Comparison of ENCODE assay signal across 9 cellular contexts in genomic region chr16:23148166-23148512, GRCh38. TPM values are rescaled to one million over a fixed set of nuclear protein-coding genes. Genes with fewer than 3 reads are reported as not detected.
DNase-seq lines count a peak whose midpoint lies in the region; TF ChIP-seq lines count a peak whose summit lies in the region.
"Had no signal": no experiment of that assay in that cellular context is flagged by ENCODE, and none has a peak within 500 bp of the region (broad histone marks: within the 10 kb centered on the region; RNA-seq: fewer than 3 reads in every experiment).

No MANE protein-coding gene starts in this region.

- H3K27ac Mint-ChIP-seq in T-helper 2 cell treated with Interferon-gamma antibody and Interleukin-4, amounts not matched to agents 5 μg/mL and 100 μg/mL, for 36 hours = peak overlapping the region; percentile 81
- H3K27ac Mint-ChIP-seq in activated naive CD8-positive, alpha-beta T cell treated with anti-CD3 and anti-CD28 coated beads for 36 hours = peak overlapping the region; percentile 84

- H3K4me1 Mint-ChIP-seq in T-helper 2 cell treated with Interferon-gamma antibody and Interleukin-4, amounts not matched to agents 5 μg/mL and 100 μg/mL, for 36 hours (ENCODE audit: low read depth) = peaks cover 17% of the 10 kb centered on the region
- peaks cover 26% of the 10 kb centered on the region for H3K4me1 Mint-ChIP-seq in activated naive CD8-positive, alpha-beta T cell treated with anti-CD3 and anti-CD28 coated beads for 36 hours

- peak overlapping the region; percentile 93 for H3K4me3 Mint-ChIP-seq in T-helper 2 cell treated with Interferon-gamma antibody and Interleukin-4, amounts not matched to agents 5 μg/mL and 100 μg/mL, for 36 hours
- H3K4me3 Mint-ChIP-seq in activated naive CD8-positive, alpha-beta T cell treated with anti-CD3 and anti-CD28 coated beads for 36 hours = peak overlapping the region; percentile 94

- peak overlapping the region; percentile 56 for H3K4me3 ChIP-seq in kidney epithelial cell (ENCODE audit: low read depth, low read length)

- H3K9me3 Mint-ChIP-seq in T-helper 2 cell treated with Interferon-gamma antibody and Interleukin-4, amounts not matched to agents 5 μg/mL and 100 μg/mL, for 36 hours = no peaks in the 10 kb centered on the region
- H3K9me3 Mint-ChIP-seq in activated naive CD8-positive, alpha-beta T cell treated with anti-CD3 and anti-CD28 coated beads for 36 hours = no peaks in the 10 kb centered on the region

- H3K27me3 Mint-ChIP-seq in T-helper 2 cell treated with Interferon-gamma antibody and Interleukin-4, amounts not matched to agents 5 μg/mL and 100 μg/mL, for 36 hours (ENCODE audit: low read depth) = peaks cover 4% of the 10 kb centered on the region
- H3K27me3 Mint-ChIP-seq in activated naive CD8-positive, alpha-beta T cell treated with anti-CD3 and anti-CD28 coated beads for 36 hours = peaks cover 9% of the 10 kb centered on the region

- no peak for DNase-seq in T-helper 2 cell treated with Interferon-gamma antibody and Interleukin-4, amounts not matched to agents 5 μg/mL and 100 μg/mL, for 36 hours (ENCODE audit: low spot score)
- DNase-seq in T-helper 2 cell = no peak
- DNase-seq in activated naive CD8-positive, alpha-beta T cell treated with anti-CD3 and anti-CD28 coated beads for 36 hours = no peak
- DNase-seq in kidney epithelial cell (ENCODE audit: low read depth) = no peak
- DNase-seq in mesenteric fat pad (ENCODE audit: low spot score) = no peak
- DNase-seq in SIG-M5 treated with dmso at 0.1 percent for 504 hours (lab: John Stamatoyannopoulos, UW; ENCODE audit: unreplicated experiment) = no peak
- DNase-seq in dedifferentiated amniotic fluid mesenchymal stem cell (ENCODE audit: extremely low spot score) = no peak
- DNase-seq: KG1 had no signal

- no peaks in the 10 kb centered on the region for H3K27me3 ChIP-seq in kidney epithelial cell (ENCODE audit: control insufficient read depth, insufficient read depth, low read length)

- TF ChIP-seq CTCF in kidney epithelial cell (IDR thresholded peaks at IDR 0.05; ENCODE audit: insufficient read depth, low read length, poor library complexity, severe bottlenecking) = no peak

- peak overlapping the region; percentile 36 for H3K27ac ChIP-seq in temporal lobe (ENCODE audit: low read depth, low read length)

- no peaks in the 10 kb centered on the region for H3K36me3 ChIP-seq in kidney epithelial cell (ENCODE audit: control insufficient read depth, insufficient read depth, low read length)

- peaks cover 1% of the 10 kb centered on the region for H3K36me3 Mint-ChIP-seq in T-helper 2 cell treated with Interferon-gamma antibody and Interleukin-4, amounts not matched to agents 5 μg/mL and 100 μg/mL, for 36 hours (ENCODE audit: low read depth)
- H3K36me3 Mint-ChIP-seq in activated naive CD8-positive, alpha-beta T cell treated with anti-CD3 and anti-CD28 coated beads for 36 hours = peaks cover 19% of the 10 kb centered on the region

RNA-seq across cellular contexts. Expression of gene USP31, which starts 1.1 kb away (rescaled TPM):
- 1 to 10 TPM; 5.2 to 6.3 TPM for total RNA-seq in activated naive CD8-positive, alpha-beta T cell treated with anti-CD3 and anti-CD28 coated beads for 36 hours
- total RNA-seq in kidney epithelial cell (15.1 and 16.1 TPM in 2 replicates), temporal lobe (25.1 TPM), mesenteric fat pad (15.4 TPM)

RNA-seq across cellular contexts. Expression of gene SCNN1G, which starts 34.4 kb away (rescaled TPM):
- not detected for total RNA-seq in activated naive CD8-positive, alpha-beta T cell treated with anti-CD3 and anti-CD28 coated beads for 36 hours
- not detected in 2 replicates for total RNA-seq in kidney epithelial cell
- total RNA-seq in temporal lobe = 0.98 TPM
- total RNA-seq in mesenteric fat pad = not detected
